ENCODE assay signal across 15 cellular contexts in genomic region chr1:29832471-29832870, GRCh38.
DNase-seq lines count a peak whose midpoint lies in the region; ATAC-seq and TF ChIP-seq lines count a peak whose summit lies in the region.
"Had no signal": no experiment of that assay in that cellular context is flagged by ENCODE, and none has a peak within 500 bp of the region (broad histone marks: within the 10 kb centered on the region; RNA-seq: fewer than 3 reads in every experiment).

No MANE protein-coding gene starts in this region.

- H3K36me3 ChIP-seq in BLaER1 treated with 17β-estradiol and CSF1 and Interleukin-3, amounts not matched to agents 10 nM and 100 nM: no peaks in the 10 kb centered on the region
- H3K36me3 ChIP-seq in esophagus muscularis mucosa: no peaks in the 10 kb centered on the region

- no peak overlapping the region for H3K9ac ChIP-seq in BLaER1 treated with 17β-estradiol and CSF1 and Interleukin-3, amounts not matched to agents 10 nM and 100 nM

- no peak for TF ChIP-seq EP300 in esophagus muscularis mucosa (IDR thresholded peaks at IDR 0.05)

- H3K4me1 ChIP-seq in BLaER1 treated with 17β-estradiol and CSF1 and Interleukin-3, amounts not matched to agents 10 nM and 100 nM: peaks cover 8 to 91% (median 67%) of the 10 kb centered on the region in 10 experiments; a peak in 19 of 20 replicates
- no peaks in the 10 kb centered on the region for H3K4me1 ChIP-seq in esophagus muscularis mucosa
- H3K4me1 ChIP-seq: Caco-2 had no signal

- TF ChIP-seq POLR2A in esophagus muscularis mucosa (IDR thresholded peaks at IDR 0.05; ENCODE audit: low read depth): no peak

- 71% methylated on average over 8 of the region's 8 CpGs for WGBS in esophagus muscularis mucosa

- peak overlapping the region in 7 of 11 experiments; percentile 0 to 86 (median 85); a peak in 12 of 22 replicates for H3K4me2 ChIP-seq in BLaER1 treated with 17β-estradiol and CSF1 and Interleukin-3, amounts not matched to agents 10 nM and 100 nM

- ATAC-seq in left lobe of liver (no peak), HG03039 (IDR thresholded peaks at IDR 0.05; ENCODE audit: unreplicated experiment) (no peak)

- H3K4me3 ChIP-seq in BLaER1 treated with 17β-estradiol and CSF1 and Interleukin-3, amounts not matched to agents 10 nM and 100 nM: no peak overlapping the region
- no peak overlapping the region for H3K4me3 ChIP-seq in esophagus muscularis mucosa

- peak; percentile 32 for DNase-seq in activated CD8-positive, alpha-beta memory T cell treated with anti-CD3 and anti-CD28 coated beads for 24 hours
- no peak for DNase-seq in activated CD8-positive, alpha-beta memory T cell treated with anti-CD3 and anti-CD28 coated beads, Interleukin-2, amount 50 U/mL, for 4 hours
- DNase-seq in esophagus muscularis mucosa (ENCODE audit: extremely low spot score) (peak; percentile 80), retina (peak; percentile 1), NCI-H1694 treated with DMSO at 0.1 percent for 48 hours (lab: John Stamatoyannopoulos, UW) (no peak), left lobe of liver (ENCODE audit: low spot score) (no peak)
- DNase-seq: ACHN; Caco-2; CD8-positive, alpha-beta memory T cell; DMS53; GF-D8; GOT3 had no signal

- no peak overlapping the region for H3K27ac ChIP-seq in BLaER1 treated with 17β-estradiol and CSF1 and Interleukin-3, amounts not matched to agents 10 nM and 100 nM
- H3K27ac ChIP-seq in esophagus muscularis mucosa (replicated peaks in 1 of 4): no peak overlapping the region
- H3K27ac ChIP-seq: HL-60 had no signal

- TF ChIP-seq CTCF in esophagus muscularis mucosa (IDR thresholded peaks at IDR 0.05): no peak

- no peaks in the 10 kb centered on the region for H3K9me3 ChIP-seq in BLaER1 treated with 17β-estradiol and CSF1 and Interleukin-3, amounts not matched to agents 10 nM and 100 nM (replicated peaks in 1 of 11)
- H3K9me3 ChIP-seq in esophagus muscularis mucosa: no peaks in the 10 kb centered on the region
- H3K9me3 ChIP-seq: Caco-2 had no signal

- peaks cover 0 to 34% (median 0%) of the 10 kb centered on the region in 11 experiments; a peak in 5 of 22 replicates for H3K27me3 ChIP-seq in BLaER1 treated with 17β-estradiol and CSF1 and Interleukin-3, amounts not matched to agents 10 nM and 100 nM
- H3K27me3 ChIP-seq in esophagus muscularis mucosa: peaks cover 0 to 82% (median 2%) of the 10 kb centered on the region in 4 donors

- H4K20me1 ChIP-seq in BLaER1 treated with 17β-estradiol and CSF1 and Interleukin-3, amounts not matched to agents 10 nM and 100 nM: no peaks in the 10 kb centered on the region; a peak in 1 of 22 replicates

- intact Hi-C loops in esophagus muscularis mucosa (cut with DNase I): no loop called here

Comparison
In these comparisons a context has a peak if more than half of its experiments do, and no peak if none do; other contexts are left out.
1. DNase-seq: peak in activated CD8-positive, alpha-beta memory T cell treated with anti-CD3 and anti-CD28 coated beads for 24 hours (single experiment), esophagus muscularis mucosa (single experiment) and retina (single experiment); none in activated CD8-positive, alpha-beta memory T cell treated with anti-CD3 and anti-CD28 coated beads, Interleukin-2, amount 50 U/mL, for 4 hours (single experiment), NCI-H1694 treated with DMSO at 0.1 percent for 48 hours (single experiment) and left lobe of liver (single experiment).